In the genomic region with DNA sequence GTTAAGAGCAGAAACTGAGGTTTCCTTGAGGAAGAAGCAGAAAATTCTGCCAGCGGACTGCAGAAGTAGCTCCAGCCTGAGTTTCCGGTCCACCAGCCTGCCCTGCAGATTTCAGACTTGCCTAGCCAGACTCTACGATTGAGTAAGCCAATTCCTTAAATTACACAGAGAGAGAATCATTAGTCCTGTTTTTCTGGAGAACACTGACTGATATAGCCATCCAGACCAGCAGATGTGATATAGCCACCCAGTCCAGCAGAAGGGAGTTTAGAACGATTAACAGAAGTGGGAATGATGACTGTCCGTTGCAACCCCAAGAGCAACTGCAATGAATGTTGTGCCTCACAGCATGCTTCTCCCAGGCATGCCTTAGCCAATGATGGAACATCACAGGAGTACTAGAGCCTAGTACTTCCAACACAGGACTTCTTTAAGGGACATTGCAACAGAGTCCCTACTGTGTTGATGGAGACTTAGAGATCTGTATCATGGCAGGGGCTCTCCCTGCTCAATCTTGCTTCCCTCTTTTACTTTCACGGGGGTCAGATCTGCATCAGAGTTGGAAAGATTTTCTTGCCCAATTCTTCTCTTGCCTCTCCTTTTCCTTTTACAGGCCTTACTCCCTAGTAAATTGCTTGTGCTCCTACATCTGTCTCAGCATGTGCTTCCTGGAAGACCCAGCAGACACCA, we compare ENCODE assay signal across 23 cellular contexts.
DNase-seq lines count a peak whose midpoint lies in the region; ATAC-seq and TF ChIP-seq lines count a peak whose summit lies in the region.
"Had no signal": no experiment of that assay in that cellular context is flagged by ENCODE, and none has a peak within 500 bp of the region (broad histone marks: within the 10 kb centered on the region; RNA-seq: fewer than 3 reads in every experiment).

No MANE protein-coding gene starts in this region.

- ATAC-seq in GM18909 (IDR thresholded peaks at IDR 0.05; ENCODE audit: poor library complexity, unreplicated experiment) (peak; percentile 51), GM23338 (no peak), HG03520 (IDR thresholded peaks at IDR 0.05; ENCODE audit: unreplicated experiment) (peak; percentile 49)
- ATAC-seq in activated T-helper 17 cell treated with anti-CD3 and anti-CD28 coated beads, Interleukin-2, amount 50 U/mL, for 72 hours (replicated peaks), result no peak
- ATAC-seq: lower lobe of right lung; stimulated activated effector memory CD8-positive, alpha-beta T cell treated with anti-CD3 and anti-CD28 coated beads, Interleukin-12 subunit alpha, Interleukin-12 subunit beta, amount 100 ng/mL, for 72 hours had no signal

- no peak overlapping the region for H3K23ac ChIP-seq in trophoblast cell (ENCODE audit: low read length)

- no peaks in the 10 kb centered on the region; the same call in 1 of the 2 replicates for H3K36me3 ChIP-seq in GM23338 (ENCODE audit: insufficient read depth)
- H3K36me3 ChIP-seq in trophoblast cell (ENCODE audit: control insufficient read depth in 1 of 2, insufficient read depth in 2 of 2, low read length in 2 of 2), result no peaks in the 10 kb centered on the region
- no peaks in the 10 kb centered on the region for H3K36me3 ChIP-seq in Caco-2 (ENCODE audit: control insufficient read depth, insufficient read depth, low read length)
- H3K36me3 ChIP-seq: colonic mucosa, lower lobe of right lung, thoracic aorta had no signal

- no peaks in the 10 kb centered on the region for H3K27me3 ChIP-seq in GM23338 (ENCODE audit: insufficient read depth)
- no peaks in the 10 kb centered on the region for H3K27me3 ChIP-seq in trophoblast cell (ENCODE audit: insufficient read depth, low read length)
- H3K27me3 ChIP-seq in Caco-2 (replicated peaks; ENCODE audit: control insufficient read depth, insufficient read depth, low read length), result no peaks in the 10 kb centered on the region
- H3K27me3 ChIP-seq: colonic mucosa had no signal

- H3K9me3 ChIP-seq in trophoblast cell (ENCODE audit: insufficient read depth, low read depth, low read length) (peaks cover 2% of the 10 kb centered on the region), Caco-2 (no peaks in the 10 kb centered on the region)
- H3K9me3 ChIP-seq: colonic mucosa, lower lobe of right lung, thoracic aorta had no signal

- CTCF ChIA-PET in Caco-2 (lab: Charles Lee), result no interaction called here

- no peak overlapping the region for H2BK5ac ChIP-seq in trophoblast cell (ENCODE audit: low read depth, low read length, poor library complexity)

- no peak overlapping the region for H3K4me3 Mint-ChIP-seq in GM23338
- H3K4me3 Mint-ChIP-seq in activated T-helper 17 cell treated with anti-CD3 and anti-CD28 coated beads, Interleukin-2, amount 50 U/mL, for 72 hours, result no peak overlapping the region
- no peak overlapping the region for H3K4me3 Mint-ChIP-seq in Caco-2 (ENCODE audit: unreplicated experiment)
- H3K4me3 Mint-ChIP-seq: CD4-positive, alpha-beta T cell; stimulated activated effector memory CD8-positive, alpha-beta T cell treated with anti-CD3 and anti-CD28 coated beads, Interleukin-12 subunit alpha, Interleukin-12 subunit beta, amount 100 ng/mL, for 72 hours had no signal

- H3F3A ChIP-seq in GM23338 (replicated peaks; ENCODE audit: low read depth), result no peaks in the 10 kb centered on the region

- H3K14ac ChIP-seq in trophoblast cell (ENCODE audit: low read length), result no peak overlapping the region

- H3K4me2 ChIP-seq in GM23338 (no peak overlapping the region), trophoblast cell (ENCODE audit: low read length) (no peak overlapping the region)

- DNase-seq in GM23338 (ENCODE audit: low spot score) (no peak), trophoblast cell (peak; percentile 60 to 87), SW480 (ENCODE audit: low spot score) (no peak), midbrain (lab: John Stamatoyannopoulos, UW) (no peak), Caco-2 (no peak)
- DNase-seq: activated CD4-positive, alpha-beta T cell treated with anti-CD3 and anti-CD28 coated beads, Interleukin-2, amount 50 U/mL, for 48 hours; activated gamma-delta T cell treated with Interleukin-2 at 50 U/mL for 16 hours; CD4-positive, alpha-beta T cell; colonic mucosa; DMS153; KBM-7; kidney; lower lobe of right lung; MM.1S; NCI-H774; small intestine; stimulated activated CD4-positive, alpha-beta T cell treated with anti-CD3 and anti-CD28 coated beads, Interleukin-2, amount 100 ng/mL, for 24 hours; T-helper 9 cell had no signal

- H3K4me1 ChIP-seq in GM23338 (ENCODE audit: insufficient read depth), result no peaks in the 10 kb centered on the region
- peaks cover 0 to 3% of the 10 kb centered on the region in 2 experiments for H3K4me1 ChIP-seq in trophoblast cell (ENCODE audit: control insufficient read depth in 1 of 2, insufficient read depth in 2 of 2, low read length in 2 of 2)
- H3K4me1 ChIP-seq in Caco-2, result no peaks in the 10 kb centered on the region
- H3K4me1 ChIP-seq: colonic mucosa, lower lobe of right lung had no signal

- BruUV-seq in Caco-2 (replicated peaks; lab: Mats Ljungman, UMichigan), result no TSS peak

- no peak overlapping the region for H2BK120ac ChIP-seq in trophoblast cell (ENCODE audit: insufficient read depth, low read length, poor library complexity)

- no peak overlapping the region for H2BK12ac ChIP-seq in trophoblast cell (ENCODE audit: low read length)

- H3K27ac ChIP-seq in GM23338 (ENCODE audit: low read depth) (no peak overlapping the region), trophoblast cell (ENCODE audit: low read depth, low read length) (no peak overlapping the region)
- H3K27ac ChIP-seq: colonic mucosa, lower lobe of right lung, thoracic aorta had no signal

- H3K9me3 Mint-ChIP-seq in GM23338, result peaks cover 9% of the 10 kb centered on the region
- H3K9me3 Mint-ChIP-seq in activated T-helper 17 cell treated with anti-CD3 and anti-CD28 coated beads, Interleukin-2, amount 50 U/mL, for 72 hours, result peaks cover 3% of the 10 kb centered on the region
- peaks cover 12% of the 10 kb centered on the region for H3K9me3 Mint-ChIP-seq in Caco-2 (ENCODE audit: unreplicated experiment)
- H3K9me3 Mint-ChIP-seq: CD4-positive, alpha-beta T cell had no signal

- no peak overlapping the region for H3K4me3 ChIP-seq in GM23338
- H3K4me3 ChIP-seq in trophoblast cell (ENCODE audit: low read depth, low read length), result no peak overlapping the region
- H3K4me3 ChIP-seq in Caco-2 (ENCODE audit: low read depth, low read length), result no peak overlapping the region
- H3K4me3 ChIP-seq: colonic mucosa, lower lobe of right lung, thoracic aorta had no signal

- H3K79me2 ChIP-seq in GM23338 (replicated peaks; ENCODE audit: insufficient read depth) (no peaks in the 10 kb centered on the region), trophoblast cell (ENCODE audit: control insufficient read depth, insufficient read depth, low read length, poor library complexity) (no peaks in the 10 kb centered on the region)

- H3K27me3 Mint-ChIP-seq in GM23338 (ENCODE audit: insufficient read depth, low read depth, poor library complexity), result no peaks in the 10 kb centered on the region
- no peaks in the 10 kb centered on the region for H3K27me3 Mint-ChIP-seq in activated T-helper 17 cell treated with anti-CD3 and anti-CD28 coated beads, Interleukin-2, amount 50 U/mL, for 72 hours
- H3K27me3 Mint-ChIP-seq in Caco-2 (ENCODE audit: insufficient read depth, unreplicated experiment), result no peaks in the 10 kb centered on the region
- H3K27me3 Mint-ChIP-seq: CD4-positive, alpha-beta T cell had no signal

- H3K79me1 ChIP-seq in trophoblast cell (ENCODE audit: low read length), result no peaks in the 10 kb centered on the region

- peaks cover 19% of the 10 kb centered on the region for H3K9me2 ChIP-seq in GM23338 (ENCODE audit: insufficient read depth)

- 0 out of 2 replicates have a peak overlapping the region, but pooled peaks have one; percentile 43 for H2AFZ ChIP-seq in GM23338
- H2AFZ ChIP-seq in trophoblast cell (ENCODE audit: insufficient read depth, low read length, poor library complexity), result no peak overlapping the region

- H4K20me1 ChIP-seq in GM23338 (replicated peaks; ENCODE audit: insufficient read depth), result no peaks in the 10 kb centered on the region

- no peak overlapping the region for H4K12ac ChIP-seq in trophoblast cell (ENCODE audit: low read depth, low read length)

- no peak for TF ChIP-seq CTCF in GM23338 (conservative IDR thresholded peaks at IDR 0.05; ENCODE audit: low read depth in 2 of 2)
- no peak for TF ChIP-seq CTCF in Caco-2 (IDR thresholded peaks at IDR 0.05; ENCODE audit: insufficient read depth in 1 of 2, low read depth in 1 of 2, low read length in 1 of 2, severe bottlenecking in 1 of 2, unreplicated experiment in 1 of 2)

- intact Hi-C loops in Caco-2 (cut with micrococcal nuclease; ENCODE audit: unreplicated experiment), result no loop called here

- WGBS in trophoblast cell (ENCODE audit: extremely low coverage, insufficient coverage, insufficient read length), result no CpG with 5 or more reads among the region's 6 CpGs

- POLR2A ChIA-PET in Caco-2 (lab: Charles Lee), result no interaction called here

- H3K27ac Mint-ChIP-seq in GM23338 (no peak overlapping the region), Caco-2 (ENCODE audit: unreplicated experiment) (no peak overlapping the region)
- H3K27ac Mint-ChIP-seq in activated T-helper 17 cell treated with anti-CD3 and anti-CD28 coated beads, Interleukin-2, amount 50 U/mL, for 72 hours, result no peak overlapping the region
- H3K27ac Mint-ChIP-seq: CD4-positive, alpha-beta T cell; stimulated activated effector memory CD8-positive, alpha-beta T cell treated with anti-CD3 and anti-CD28 coated beads, Interleukin-12 subunit alpha, Interleukin-12 subunit beta, amount 100 ng/mL, for 72 hours had no signal

- H3K36me3 Mint-ChIP-seq in GM23338 (ENCODE audit: low read depth) (no peaks in the 10 kb centered on the region; the same call in 2 of the 3 replicates), Caco-2 (ENCODE audit: insufficient read depth, unreplicated experiment) (no peaks in the 10 kb centered on the region)
- H3K36me3 Mint-ChIP-seq in activated T-helper 17 cell treated with anti-CD3 and anti-CD28 coated beads, Interleukin-2, amount 50 U/mL, for 72 hours (ENCODE audit: low read depth), result no peaks in the 10 kb centered on the region
- H3K36me3 Mint-ChIP-seq: stimulated activated effector memory CD8-positive, alpha-beta T cell treated with anti-CD3 and anti-CD28 coated beads, Interleukin-12 subunit alpha, Interleukin-12 subunit beta, amount 100 ng/mL, for 72 hours had no signal

- no peak overlapping the region for H3K18ac ChIP-seq in trophoblast cell (ENCODE audit: low read length)

- H4K8ac ChIP-seq in trophoblast cell (ENCODE audit: low read depth, low read length), result no peak overlapping the region

- no peak overlapping the region for H3K9ac ChIP-seq in trophoblast cell (ENCODE audit: low read length)

- H4K91ac ChIP-seq in trophoblast cell (ENCODE audit: low read depth, low read length), result no peak overlapping the region

- H2AK5ac ChIP-seq in trophoblast cell (ENCODE audit: low read length), result no peak overlapping the region

- no peak overlapping the region for H3K4ac ChIP-seq in trophoblast cell (ENCODE audit: low read depth, low read length)

- H3K4me1 Mint-ChIP-seq in GM23338 (peaks cover 8% of the 10 kb centered on the region; the same call in 2 of the 3 replicates), Caco-2 (ENCODE audit: low read depth, unreplicated experiment) (peaks cover 15% of the 10 kb centered on the region)
- no peaks in the 10 kb centered on the region for H3K4me1 Mint-ChIP-seq in activated T-helper 17 cell treated with anti-CD3 and anti-CD28 coated beads, Interleukin-2, amount 50 U/mL, for 72 hours

Comparison
In these comparisons a context has a peak if more than half of its experiments do, and no peak if none do; other contexts are left out.
1. ATAC-seq: peak in GM18909 (single experiment) and HG03520 (single experiment); none in GM23338 (single experiment) and activated T-helper 17 cell treated with anti-CD3 and anti-CD28 coated beads, Interleukin-2, amount 50 U/mL, for 72 hours (single experiment).
2. DNase-seq: peak in trophoblast cell (2 of 2); none in GM23338 (single experiment), SW480 (single experiment), midbrain (single experiment) and Caco-2 (0 of 2).